12 cellular contexts compared by ENCODE assay signal in genomic region chr2:179486969-179487752, GRCh38.
A peak's percentile ranks its signal among the peaks of the same experiment; 100 is the strongest.
DNase-seq lines count a peak whose midpoint lies in the region; ATAC-seq and TF ChIP-seq lines count a peak whose summit lies in the region.
"Had no signal": no experiment of that assay in that cellular context is flagged by ENCODE, and none has a peak within 500 bp of the region (broad histone marks: within the 10 kb centered on the region; RNA-seq: fewer than 3 reads in every experiment).

No MANE protein-coding gene starts in this region.

- H3K4me3 ChIP-seq in PC-9 (no peak overlapping the region), upper lobe of right lung (no peak overlapping the region), Karpas-422 (ENCODE audit: low read length) (no peak overlapping the region)

- H3K27me3 ChIP-seq in PC-9 (ENCODE audit: insufficient read depth, low read depth) (no peaks in the 10 kb centered on the region), upper lobe of right lung (no peaks in the 10 kb centered on the region), Karpas-422 (ENCODE audit: low read length) (no peaks in the 10 kb centered on the region)

- TF ChIP-seq CTCF in PC-9 (conservative IDR thresholded peaks at IDR 0.05) = no peak
- no peak for TF ChIP-seq CTCF in upper lobe of right lung (IDR thresholded peaks at IDR 0.05)

- DNase-seq in NCI-H2171 treated with DMSO at 0.1 percent for 48 hours (lab: John Stamatoyannopoulos, UW) = peak; percentile 10
- DNase-seq in NCI-H2171 (lab: John Stamatoyannopoulos, UW) = no peak
- DNase-seq in PC-9 = no peak
- no peak for DNase-seq in left cardiac atrium
- DNase-seq in upper lobe of right lung = no peak
- DNase-seq in AG08395 (ENCODE audit: low spot score) = no peak
- DNase-seq in Karpas-422 = no peak
- no peak for DNase-seq in head of caudate nucleus
- DNase-seq: cerebellar nuclear complex, HFFc6, WERI-Rb-1 had no signal

- no peaks in the 10 kb centered on the region for H3F3A ChIP-seq in PC-9 (ENCODE audit: insufficient read depth, low read depth)

- H3K9me3 ChIP-seq in PC-9 (ENCODE audit: insufficient read depth, low read depth) = no peaks in the 10 kb centered on the region
- H3K9me3 ChIP-seq in upper lobe of right lung = no peaks in the 10 kb centered on the region
- no peaks in the 10 kb centered on the region for H3K9me3 ChIP-seq in Karpas-422 (ENCODE audit: low read length)

- H3K27ac ChIP-seq in PC-9 (no peak overlapping the region), upper lobe of right lung (peak overlapping the region; percentile 45), Karpas-422 (ENCODE audit: low read length) (no peak overlapping the region)
- H3K27ac ChIP-seq: parathyroid adenoma, WERI-Rb-1 had no signal

- H3K4me1 ChIP-seq in PC-9 (replicated peaks; ENCODE audit: insufficient read depth) (no peaks in the 10 kb centered on the region), upper lobe of right lung (no peaks in the 10 kb centered on the region), Karpas-422 (ENCODE audit: low read length) (no peaks in the 10 kb centered on the region)
- H3K4me1 ChIP-seq: parathyroid adenoma had no signal

- CTCF ChIA-PET in PC-9 (lab: Charles Lee) = no interaction called here

- intact Hi-C loops in PC-9 (cut with micrococcal nuclease; ENCODE audit: unreplicated experiment) (no loop called here), left cardiac atrium (cut with DNase I) (no loop called here), upper lobe of right lung (cut with DNase I) (no loop called here), head of caudate nucleus (cut with DNase I) (no loop called here)

- H3K4me2 ChIP-seq in PC-9 (no peak overlapping the region), Karpas-422 (ENCODE audit: low read depth, low read length, poor library complexity, severe bottlenecking) (no peak overlapping the region)

- peak; percentile 87 to 91 for ATAC-seq in left cardiac atrium
- peak; percentile 88 for ATAC-seq in upper lobe of right lung

- H3K9me2 ChIP-seq in PC-9 (ENCODE audit: insufficient read depth) = no peaks in the 10 kb centered on the region; the same call in none of the 2 replicates
- no peaks in the 10 kb centered on the region for H3K9me2 ChIP-seq in Karpas-422 (replicated peaks; ENCODE audit: insufficient read depth, low read length)

- no peaks in the 10 kb centered on the region for H4K20me1 ChIP-seq in PC-9 (ENCODE audit: insufficient read depth)
- no peaks in the 10 kb centered on the region for H4K20me1 ChIP-seq in Karpas-422 (ENCODE audit: insufficient read depth, low read depth, low read length)

- no peak overlapping the region for H3K9ac ChIP-seq in Karpas-422 (ENCODE audit: low read length)
- H3K9ac ChIP-seq: parathyroid adenoma had no signal

- BruUV-seq in PC-9 (replicated peaks; lab: Mats Ljungman, UMichigan) = no TSS peak

- H3K79me2 ChIP-seq in PC-9 (ENCODE audit: low read depth) = no peaks in the 10 kb centered on the region
- H3K79me2 ChIP-seq in Karpas-422 (ENCODE audit: low read length) = no peaks in the 10 kb centered on the region
- H3K79me2 ChIP-seq: parathyroid adenoma had no signal

- peak overlapping the region; percentile 29; the same call in 1 of the 2 replicates for H2AFZ ChIP-seq in PC-9
- no peak overlapping the region for H2AFZ ChIP-seq in Karpas-422 (ENCODE audit: low read length)
- H2AFZ ChIP-seq: parathyroid adenoma had no signal

- H3K36me3 ChIP-seq in PC-9 (ENCODE audit: low read depth) = no peaks in the 10 kb centered on the region
- H3K36me3 ChIP-seq in upper lobe of right lung = no peaks in the 10 kb centered on the region
- H3K36me3 ChIP-seq in Karpas-422 (ENCODE audit: insufficient read depth, low read length) = no peaks in the 10 kb centered on the region
- H3K36me3 ChIP-seq: WERI-Rb-1 had no signal

- POLR2A ChIA-PET in PC-9 (lab: Charles Lee; ENCODE audit: unreplicated experiment) = no interaction called here
